In the genomic region with DNA sequence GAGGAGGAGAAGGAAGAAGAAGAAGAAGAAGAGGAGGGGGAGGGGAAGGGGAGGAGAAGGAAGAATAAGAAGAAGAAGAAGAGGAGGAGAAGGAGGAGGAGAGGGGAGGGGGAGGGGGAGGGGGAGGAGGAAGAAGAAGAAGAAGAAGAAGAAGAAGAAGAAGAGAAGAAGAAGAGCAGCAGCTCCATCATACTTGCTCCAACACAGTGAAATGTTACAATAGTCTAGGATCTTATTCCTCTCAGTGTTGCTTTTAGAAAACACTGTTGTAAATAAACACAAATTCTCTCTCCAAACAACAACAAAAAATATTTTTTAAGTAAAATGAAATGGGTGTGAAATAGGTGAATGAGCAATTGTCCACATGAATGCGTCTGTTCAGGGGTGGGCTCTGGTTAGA, we compare ENCODE assay signal across 31 cellular contexts.
DNase-seq lines count a peak whose midpoint lies in the region; ATAC-seq, FAIRE-seq and TF ChIP-seq lines count a peak whose summit lies in the region.
"Had no signal": no experiment of that assay in that cellular context is flagged by ENCODE, and none has a peak within 500 bp of the region (broad histone marks: within the 10 kb centered on the region; RNA-seq: fewer than 3 reads in every experiment).

No MANE protein-coding gene starts in this region.

- no peak overlapping the region for H3K9ac ChIP-seq in HepG2 (ENCODE audit: insufficient read depth, low read depth, low read length)
- H3K9ac ChIP-seq: BLaER1; BLaER1 treated with 17β-estradiol and CSF1 and Interleukin-3, amounts not matched to agents 10 nM and 100 nM had no signal

- H3K27ac ChIP-seq in HepG2 (ENCODE audit: extremely low read length, insufficient read depth, low read length), result no peak overlapping the region
- H3K27ac ChIP-seq in right lobe of liver, result no peak overlapping the region
- no peak overlapping the region for H3K27ac ChIP-seq in HEK293 (ENCODE audit: extremely low read depth, low read depth, low read length)
- H3K27ac ChIP-seq: 22Rv1; A549; BLaER1; BLaER1 treated with 17β-estradiol and CSF1 and Interleukin-3, amounts not matched to agents 10 nM and 100 nM; C4-2B had no signal

- no peak overlapping the region for H3K4me2 ChIP-seq in HepG2 (ENCODE audit: low read depth, low read length)
- H3K4me2 ChIP-seq: A549, BLaER1 had no signal

- H3K4me3 ChIP-seq in HepG2 (replicated peaks in 1 of 3; ENCODE audit: insufficient read depth in 1 of 3, low read depth in 2 of 3, low read length in 3 of 3), result no peak overlapping the region
- no peak overlapping the region for H3K4me3 ChIP-seq in right lobe of liver
- no peak overlapping the region for H3K4me3 ChIP-seq in HEK293 (ENCODE audit: low read depth, low read length)
- H3K4me3 ChIP-seq: A549; BLaER1; BLaER1 treated with 17β-estradiol and CSF1 and Interleukin-3, amounts not matched to agents 10 nM and 100 nM had no signal

- CTCF ChIA-PET in HepG2 (lab: Yijun Ruan, JAX; ENCODE audit: low intra/inter-chr PET ratio, low total read pairs), result no interaction called here
- CTCF ChIA-PET in HEK293 (lab: Yijun Ruan, JAX), result no interaction called here

- H3K4me1 ChIP-seq in HepG2 (ENCODE audit: insufficient read depth, low read length) (no peaks in the 10 kb centered on the region), right lobe of liver (no peaks in the 10 kb centered on the region), HEK293 (ENCODE audit: control insufficient read depth, insufficient read depth, low read length) (peaks cover 13% of the 10 kb centered on the region)
- H3K4me1 ChIP-seq: A549, BE2C, BLaER1, Caco-2 had no signal

- DNase-seq in HepG2 (ENCODE audit: low spot score) (no peak), right lobe of liver (no peak), cerebellar cortex (ENCODE audit: low spot score) (no peak)
- DNase-seq: 8988T; ACHN; AML-193; BE2C; C1 segment of cervical spinal cord; Caco-2; Calu3; CD4-positive, alpha-beta memory T cell; CD4-positive, alpha-beta T cell; CD4-positive, CD25-positive, alpha-beta regulatory T cell; CD8-positive, alpha-beta memory T cell; CD8-positive, alpha-beta T cell; COR-L47; DMS 273 treated with DMSO at 0.1 percent for 48 hours; DMS153; DMS53; DMS79; DMS79 treated with DMSO at 0.1 percent for 48 hours; DND-41; EL had no signal

- TF ChIP-seq RAD21 in HepG2 (CRISPR knock-in tag; IDR thresholded peaks at IDR 0.05), result no peak

- H2AFZ ChIP-seq in HepG2 (ENCODE audit: low read length), result no peak overlapping the region

- ATAC-seq in HepG2, result no peak
- no peak for ATAC-seq in right lobe of liver
- ATAC-seq: A549; CD8-positive, alpha-beta T cell had no signal

- 3% methylated on average over 1 of the region's 1 CpG for WGBS in HepG2 (ENCODE audit: low lambda C conversion rate)
- WGBS in right lobe of liver (ENCODE audit: insufficient coverage, low coverage, low lambda C conversion rate, missing lambda C conversion rate), result 64% methylated on average over 1 of the region's 1 CpG

- TF ChIP-seq CTCF in HepG2 (CRISPR knock-in tag; IDR thresholded peaks at IDR 0.05) (no peak), right lobe of liver (IDR thresholded peaks at IDR 0.05) (no peak), HEK293 (tag by site-specific recombination; IDR thresholded peaks at IDR 0.05) (no peak)

- peaks cover 94% of the 10 kb centered on the region for H3K9me3 ChIP-seq in HepG2 (ENCODE audit: low read length)
- no peaks in the 10 kb centered on the region for H3K9me3 ChIP-seq in right lobe of liver
- no peaks in the 10 kb centered on the region for H3K9me3 ChIP-seq in HEK293 (ENCODE audit: control insufficient read depth, insufficient read depth, low read depth, low read length)
- H3K9me3 ChIP-seq: A549, BE2C, BLaER1, Caco-2 had no signal

- H3K36me3 ChIP-seq in HepG2 (replicated peaks in 1 of 2; ENCODE audit: control insufficient read depth in 1 of 2, insufficient read depth in 2 of 2, low read length in 2 of 2), result no peaks in the 10 kb centered on the region
- H3K36me3 ChIP-seq in right lobe of liver, result no peaks in the 10 kb centered on the region
- no peaks in the 10 kb centered on the region for H3K36me3 ChIP-seq in HEK293 (ENCODE audit: control insufficient read depth in 2 of 2, insufficient read depth in 1 of 2, low read length in 2 of 2)
- H3K36me3 ChIP-seq: BE2C; BLaER1; BLaER1 treated with 17β-estradiol and CSF1 and Interleukin-3, amounts not matched to agents 10 nM and 100 nM had no signal

- BruUV-seq in HepG2 (replicated peaks; lab: Mats Ljungman, UMichigan), result no TSS peak

- H4K20me1 ChIP-seq in HepG2 (ENCODE audit: insufficient read depth, low read length), result no peaks in the 10 kb centered on the region
- H4K20me1 ChIP-seq: BLaER1; BLaER1 treated with 17β-estradiol and CSF1 and Interleukin-3, amounts not matched to agents 10 nM and 100 nM had no signal

- TF ChIP-seq EP300 in HepG2 (IDR thresholded peaks at IDR 0.05; ENCODE audit: low read depth in 2 of 2, low read length in 2 of 2) (no peak), HepG2 (CRISPR knock-in tag; IDR thresholded peaks at IDR 0.05; ENCODE audit: borderline replicate concordance) (no peak)

- in situ Hi-C loops in HepG2 (cut with HindIII; ENCODE audit: extremely low pct_ligation_motif_present, low pct_unique_long_range_greater_than_20kb), result no loop called here

- POLR2A ChIA-PET in HepG2 (lab: Yijun Ruan, JAX) (no interaction called here), HEK293 (lab: Yijun Ruan, JAX) (no interaction called here)

- TF ChIP-seq POLR2A in HepG2 (IDR thresholded peaks at IDR 0.05; ENCODE audit: insufficient read depth in 1 of 2, low read depth in 2 of 2, low read length in 2 of 2), result no peak
- no peak for TF ChIP-seq POLR2A in right lobe of liver (IDR thresholded peaks at IDR 0.05)

- FAIRE-seq in HepG2 (lab: Jason Lieb, UNC), result no peak
- FAIRE-seq: A204.1, A549, D721Med had no signal

- H3K27me3 ChIP-seq in HepG2 (ENCODE audit: control insufficient read depth in 1 of 2, insufficient read depth in 2 of 2, low read length in 2 of 2) (no peaks in the 10 kb centered on the region), right lobe of liver (no peaks in the 10 kb centered on the region)
- H3K27me3 ChIP-seq: BE2C; BLaER1; BLaER1 treated with 17β-estradiol and CSF1 and Interleukin-3, amounts not matched to agents 10 nM and 100 nM had no signal

- H3K79me2 ChIP-seq in HepG2 (ENCODE audit: insufficient read depth, low read length), result no peaks in the 10 kb centered on the region

- intact Hi-C loops in HepG2 (cut with micrococcal nuclease; ENCODE audit: unreplicated experiment), result no loop called here
- intact Hi-C loops in right lobe of liver (cut with DNase I), result no loop called here

TF ChIP-seq in HepG2, 621 proteins besides CTCF, POLR2A, EP300 and RAD21:
- TF ChIP-seq HNRNPK (IDR thresholded peaks at IDR 0.05; ENCODE audit: low read depth, low read length, poor library complexity, severe bottlenecking) (peak; percentile 52), KMT2A (CRISPR knock-in tag; IDR thresholded peaks at IDR 0.05) (no peak), SNRNP70 (IDR thresholded peaks at IDR 0.05; ENCODE audit: low read depth, low read length) (no peak)

TF ChIP-seq in HEK293, 187 proteins besides CTCF, POLR2A, EP300 and RAD21:
- TF ChIP-seq, protein P1, sequence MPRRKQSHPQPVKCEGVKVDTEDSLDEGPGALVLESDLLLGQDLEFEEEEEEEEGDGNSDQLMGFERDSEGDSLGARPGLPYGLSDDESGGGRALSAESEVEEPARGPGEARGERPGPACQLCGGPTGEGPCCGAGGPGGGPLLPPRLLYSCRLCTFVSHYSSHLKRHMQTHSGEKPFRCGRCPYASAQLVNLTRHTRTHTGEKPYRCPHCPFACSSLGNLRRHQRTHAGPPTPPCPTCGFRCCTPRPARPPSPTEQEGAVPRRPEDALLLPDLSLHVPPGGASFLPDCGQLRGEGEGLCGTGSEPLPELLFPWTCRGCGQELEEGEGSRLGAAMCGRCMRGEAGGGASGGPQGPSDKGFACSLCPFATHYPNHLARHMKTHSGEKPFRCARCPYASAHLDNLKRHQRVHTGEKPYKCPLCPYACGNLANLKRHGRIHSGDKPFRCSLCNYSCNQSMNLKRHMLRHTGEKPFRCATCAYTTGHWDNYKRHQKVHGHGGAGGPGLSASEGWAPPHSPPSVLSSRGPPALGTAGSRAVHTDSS (tag by site-specific recombination; IDR thresholded peaks at IDR 0.05), result peak; percentile 63
- TF ChIP-seq ZXDB (tag by site-specific recombination; IDR thresholded peaks at IDR 0.05) (no peak), ZNF140 (tag by site-specific recombination; IDR thresholded peaks at IDR 0.05) (no peak)
- TF ChIP-seq, protein P2, sequence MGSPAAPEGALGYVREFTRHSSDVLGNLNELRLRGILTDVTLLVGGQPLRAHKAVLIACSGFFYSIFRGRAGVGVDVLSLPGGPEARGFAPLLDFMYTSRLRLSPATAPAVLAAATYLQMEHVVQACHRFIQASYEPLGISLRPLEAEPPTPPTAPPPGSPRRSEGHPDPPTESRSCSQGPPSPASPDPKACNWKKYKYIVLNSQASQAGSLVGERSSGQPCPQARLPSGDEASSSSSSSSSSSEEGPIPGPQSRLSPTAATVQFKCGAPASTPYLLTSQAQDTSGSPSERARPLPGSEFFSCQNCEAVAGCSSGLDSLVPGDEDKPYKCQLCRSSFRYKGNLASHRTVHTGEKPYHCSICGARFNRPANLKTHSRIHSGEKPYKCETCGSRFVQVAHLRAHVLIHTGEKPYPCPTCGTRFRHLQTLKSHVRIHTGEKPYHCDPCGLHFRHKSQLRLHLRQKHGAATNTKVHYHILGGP (tag by site-specific recombination; IDR thresholded peaks at IDR 0.05), result no peak
